ENCODE assay signal across 16 cellular contexts in the genomic region with DNA sequence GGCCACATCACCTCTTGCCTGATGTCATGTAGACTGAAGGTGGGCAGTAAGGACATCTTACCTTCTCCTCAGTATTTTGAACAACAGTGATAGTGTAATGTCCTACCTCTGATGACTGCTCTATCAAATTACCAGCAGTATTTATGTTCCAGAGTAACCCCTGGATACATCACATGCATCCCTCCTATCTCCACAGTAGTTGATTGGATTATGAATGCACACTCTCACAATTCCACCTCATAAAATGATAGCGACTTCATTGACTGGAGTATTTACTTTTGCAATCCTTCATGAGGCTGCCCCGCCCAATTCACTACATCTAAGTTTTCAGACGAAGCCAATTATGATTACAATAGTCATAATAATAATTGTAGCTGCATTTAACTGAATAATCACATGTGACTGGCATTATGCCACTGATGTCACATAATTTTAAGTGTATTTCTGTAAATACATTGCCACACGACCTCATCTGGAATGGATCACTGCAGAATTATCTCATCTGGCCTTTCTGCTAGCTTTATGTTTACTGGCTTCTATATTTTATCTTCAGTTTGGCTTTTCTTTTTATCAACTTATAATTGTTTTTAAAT.
"Had no signal": no experiment of that assay in that cellular context is flagged by ENCODE, and none has a peak within 500 bp of the region (broad histone marks: within the 10 kb centered on the region; RNA-seq: fewer than 3 reads in every experiment).

No MANE protein-coding gene starts in this region.

- H3K9me3 Mint-ChIP-seq: activated B cell treated with CpG ODN at 0.5 μM for 24 hours; activated CD4-positive, alpha-beta memory T cell treated with anti-CD3 and anti-CD28 coated beads for 36 hours; activated T-helper 1 cell treated with anti-CD3 and anti-CD28 coated beads, Interleukin-12 subunit alpha, Interleukin-12 subunit beta, Interleukin-2, Interleukin-4 antibody, amounts not matched to agents 30 ng/mL and 10 ng/mL and 1 ng/mL, durations not matched to agents 14 hours and 24 hours and 36 hours; neural crest cell had no signal

- H3K4me1 ChIP-seq: right atrium auricular region had no signal

- H3K4me3 Mint-ChIP-seq: activated B cell treated with CpG ODN at 0.5 μM for 24 hours; activated CD4-positive, alpha-beta memory T cell treated with anti-CD3 and anti-CD28 coated beads for 36 hours; activated naive CD8-positive, alpha-beta T cell; activated T-helper 1 cell treated with anti-CD3 and anti-CD28 coated beads, Interleukin-12 subunit alpha, Interleukin-12 subunit beta, Interleukin-2, Interleukin-4 antibody, amounts not matched to agents 30 ng/mL and 10 ng/mL and 1 ng/mL, durations not matched to agents 14 hours and 24 hours and 36 hours; neural crest cell had no signal

- H3K36me3 Mint-ChIP-seq: activated CD4-positive, alpha-beta memory T cell treated with anti-CD3 and anti-CD28 coated beads for 36 hours; activated naive CD8-positive, alpha-beta T cell had no signal

- H3K27me3 Mint-ChIP-seq: progenitor cell of endocrine pancreas had no signal

- H3K27ac ChIP-seq: right atrium auricular region had no signal

- H3K36me3 ChIP-seq: right atrium auricular region had no signal

- H3K27me3 ChIP-seq: right atrium auricular region had no signal

- H3K9me3 ChIP-seq: right atrium auricular region had no signal

- H3K4me3 ChIP-seq: right atrium auricular region had no signal

- ATAC-seq: left ventricle myocardium superior had no signal

- DNase-seq: activated B cell treated with CpG ODN at 0.5 μM for 24 hours; activated CD4-positive, alpha-beta memory T cell treated with anti-CD3 and anti-CD28 coated beads for 36 hours; activated CD4-positive, alpha-beta T cell treated with anti-CD3 and anti-CD28 coated beads for 4 hours; activated gamma-delta T cell treated with Interleukin-2 at 50 U/mL for 16 hours; activated T-cell treated with anti-CD3 and anti-CD28 coated beads for 4 hours; foreskin fibroblast; left ventricle myocardium superior; stimulated activated CD4-positive, alpha-beta T cell treated with anti-CD3 and anti-CD28 coated beads, Interleukin-12 subunit alpha, Interleukin-12 subunit beta, amount 100 ng/mL, for 4 hours; stimulated activated CD4-positive, alpha-beta T cell treated with anti-CD3 and anti-CD28 coated beads, Interleukin-1b, Interleukin-23, amount 100 ng/mL, for 48 hours; stimulated activated CD8-positive, alpha-beta memory T cell treated with anti-CD3 and anti-CD28 coated beads, Interleukin-4, amount 100 ng/mL, for 48 hours; stimulated activated naive CD4-positive, alpha-beta T cell had no signal

- H3K27ac Mint-ChIP-seq: activated B cell treated with CpG ODN at 0.5 μM for 24 hours; activated CD4-positive, alpha-beta memory T cell treated with anti-CD3 and anti-CD28 coated beads for 36 hours; activated naive CD8-positive, alpha-beta T cell; activated T-helper 1 cell treated with anti-CD3 and anti-CD28 coated beads, Interleukin-12 subunit alpha, Interleukin-12 subunit beta, Interleukin-2, Interleukin-4 antibody, amounts not matched to agents 30 ng/mL and 10 ng/mL and 1 ng/mL, durations not matched to agents 14 hours and 24 hours and 36 hours; progenitor cell of endocrine pancreas had no signal

- H3K4me1 Mint-ChIP-seq: activated B cell treated with CpG ODN at 0.5 μM for 24 hours, neural crest cell had no signal
